Comparison of ENCODE assay signal across 33 cellular contexts in the genomic region with DNA sequence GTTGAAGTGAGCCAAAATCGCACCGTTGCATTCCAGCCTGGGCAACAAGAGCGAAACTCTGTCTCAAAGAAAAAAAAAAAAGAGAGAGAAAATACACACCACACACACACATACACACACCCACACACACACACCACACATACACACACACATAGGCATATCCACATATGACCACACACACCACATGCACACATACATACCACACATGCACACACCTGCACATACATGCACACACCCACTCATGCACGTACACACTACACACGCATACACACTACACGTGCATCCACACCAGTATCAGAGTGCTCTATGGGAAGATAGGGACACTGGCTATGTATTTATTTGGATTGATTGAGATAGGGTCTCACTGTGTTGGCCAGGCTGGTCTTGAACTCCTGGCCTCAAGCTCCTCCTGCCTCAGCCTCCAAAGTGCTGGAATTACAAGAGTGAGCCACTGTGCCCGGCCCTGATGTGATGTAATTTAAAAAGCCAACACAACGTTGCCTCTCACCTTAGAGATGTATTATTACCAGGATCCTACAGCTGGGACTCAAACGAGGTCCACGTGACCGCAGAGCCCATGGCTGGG. TPM values are rescaled to one million over a fixed set of nuclear protein-coding genes. Genes with fewer than 3 reads are reported as not detected.
"Had no signal": no experiment of that assay in that cellular context is flagged by ENCODE, and none has a peak within 500 bp of the region (broad histone marks: within the 10 kb centered on the region; RNA-seq: fewer than 3 reads in every experiment).

No MANE protein-coding gene starts in this region.

- H3K27me3 ChIP-seq: ascending aorta, MG63, Peyer's patch had no signal

- DNase-seq: activated CD4-positive, alpha-beta T cell treated with anti-CD3 and anti-CD28 coated beads for 1 hour; activated CD4-positive, alpha-beta T cell treated with anti-CD3 and anti-CD28 coated beads for 48 hours; activated CD4-positive, CD25-positive, alpha-beta regulatory T cell; activated CD8-positive, alpha-beta T cell treated with anti-CD3 and anti-CD28 coated beads for 36 hours; activated effector memory CD4-positive, alpha-beta T cell treated with anti-CD3 and anti-CD28 coated beads, Interleukin-2, amount 50 U/mL, for 16 hours; activated naive CD4-positive, alpha-beta T cell; activated naive CD4-positive, alpha-beta T cell treated with anti-CD3 and anti-CD28 coated beads, Interleukin-2, amount 50 U/mL, for 16 hours; activated naive CD8-positive, alpha-beta T cell treated with anti-CD3 and anti-CD28 coated beads for 36 hours; activated T-cell treated with anti-CD3 and anti-CD28 coated beads, Interleukin-2, amount 50 U/mL, for 1 hour; activated T-cell treated with anti-CD3 and anti-CD28 coated beads, Interleukin-2, amount 50 U/mL, for 72 hours; amniotic stem cell; MG63; NCI-H1048; NCI-H1105 treated with DMSO at 0.1 percent for 48 hours; NCI-H1436 treated with DMSO at 0.1 percent for 48 hours; NCI-H1694 treated with DMSO at 0.1 percent for 48 hours; NCI-H2029; NCI-H345; NCI-H526; NCI-H748 treated with DMSO at 0.1 percent for 48 hours; NK-92 treated with Interleukin-12 subunit alpha and Interleukin-12 subunit beta, amount 100 ng/mL, for 24 hours; PC-3; Peyer's patch; RPMI8226; SIG-M5; SW 1271; T-helper 1 cell; T-helper 2 cell; T-helper 9 cell had no signal

- H3K4me1 ChIP-seq: ascending aorta, Peyer's patch had no signal

- H3K9me3 ChIP-seq: MG63, Peyer's patch had no signal

- H3K4me3 ChIP-seq: ascending aorta, MG63, Peyer's patch had no signal

- H3K27ac ChIP-seq: ascending aorta, Peyer's patch, VCaP had no signal

- H3K36me3 ChIP-seq: ascending aorta, MG63, Peyer's patch had no signal

- ATAC-seq: activated CD8-positive, alpha-beta T cell treated with anti-CD3 and anti-CD28 coated beads for 36 hours; activated T-cell treated with anti-CD3 and anti-CD28 coated beads, Interleukin-2, amount 50 U/mL, for 72 hours; activated T-helper 17 cell treated with anti-CD3 and anti-CD28 coated beads, Interleukin-2, amount 50 U/mL, for 72 hours; PC-3; Right ventricle myocardium inferior had no signal

RNA-seq across cellular contexts. Expression of a gene that starts 17.8 kb away (rescaled TPM):
- total RNA-seq: ascending aorta had no signal

RNA-seq across cellular contexts. Expression of a gene that starts 44.4 kb away (rescaled TPM):
- total RNA-seq: ascending aorta had no signal
